Comparison of ENCODE assay signal across 1 cellular context in the genomic region with DNA sequence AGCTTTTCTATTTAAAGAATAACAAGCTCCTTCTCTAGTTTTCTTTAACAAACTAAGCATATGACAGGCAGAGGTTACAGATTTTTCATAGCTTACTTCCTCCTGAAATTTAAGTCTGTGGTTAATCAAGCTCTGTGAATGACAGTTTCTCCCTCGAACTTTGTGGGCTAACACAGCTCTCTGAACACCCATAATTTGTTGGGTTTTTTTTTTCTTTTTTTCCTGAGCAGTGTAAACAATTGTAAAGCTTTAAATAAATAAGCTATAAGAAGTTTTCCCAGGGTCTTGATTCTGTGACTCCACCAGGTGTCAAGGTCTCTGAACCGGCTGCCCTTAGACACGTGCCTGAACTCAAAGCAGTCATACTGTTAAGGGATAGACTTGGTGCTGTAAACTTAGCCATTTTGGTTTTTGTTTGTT.
TF ChIP-seq lines count a peak whose summit lies in the region.

No MANE protein-coding gene starts in this region.

TF ChIP-seq in HepG2, 621 proteins besides CTCF, POLR2A, EP300 and RAD21 (continued from another document):
- TF ChIP-seq, protein P1, sequence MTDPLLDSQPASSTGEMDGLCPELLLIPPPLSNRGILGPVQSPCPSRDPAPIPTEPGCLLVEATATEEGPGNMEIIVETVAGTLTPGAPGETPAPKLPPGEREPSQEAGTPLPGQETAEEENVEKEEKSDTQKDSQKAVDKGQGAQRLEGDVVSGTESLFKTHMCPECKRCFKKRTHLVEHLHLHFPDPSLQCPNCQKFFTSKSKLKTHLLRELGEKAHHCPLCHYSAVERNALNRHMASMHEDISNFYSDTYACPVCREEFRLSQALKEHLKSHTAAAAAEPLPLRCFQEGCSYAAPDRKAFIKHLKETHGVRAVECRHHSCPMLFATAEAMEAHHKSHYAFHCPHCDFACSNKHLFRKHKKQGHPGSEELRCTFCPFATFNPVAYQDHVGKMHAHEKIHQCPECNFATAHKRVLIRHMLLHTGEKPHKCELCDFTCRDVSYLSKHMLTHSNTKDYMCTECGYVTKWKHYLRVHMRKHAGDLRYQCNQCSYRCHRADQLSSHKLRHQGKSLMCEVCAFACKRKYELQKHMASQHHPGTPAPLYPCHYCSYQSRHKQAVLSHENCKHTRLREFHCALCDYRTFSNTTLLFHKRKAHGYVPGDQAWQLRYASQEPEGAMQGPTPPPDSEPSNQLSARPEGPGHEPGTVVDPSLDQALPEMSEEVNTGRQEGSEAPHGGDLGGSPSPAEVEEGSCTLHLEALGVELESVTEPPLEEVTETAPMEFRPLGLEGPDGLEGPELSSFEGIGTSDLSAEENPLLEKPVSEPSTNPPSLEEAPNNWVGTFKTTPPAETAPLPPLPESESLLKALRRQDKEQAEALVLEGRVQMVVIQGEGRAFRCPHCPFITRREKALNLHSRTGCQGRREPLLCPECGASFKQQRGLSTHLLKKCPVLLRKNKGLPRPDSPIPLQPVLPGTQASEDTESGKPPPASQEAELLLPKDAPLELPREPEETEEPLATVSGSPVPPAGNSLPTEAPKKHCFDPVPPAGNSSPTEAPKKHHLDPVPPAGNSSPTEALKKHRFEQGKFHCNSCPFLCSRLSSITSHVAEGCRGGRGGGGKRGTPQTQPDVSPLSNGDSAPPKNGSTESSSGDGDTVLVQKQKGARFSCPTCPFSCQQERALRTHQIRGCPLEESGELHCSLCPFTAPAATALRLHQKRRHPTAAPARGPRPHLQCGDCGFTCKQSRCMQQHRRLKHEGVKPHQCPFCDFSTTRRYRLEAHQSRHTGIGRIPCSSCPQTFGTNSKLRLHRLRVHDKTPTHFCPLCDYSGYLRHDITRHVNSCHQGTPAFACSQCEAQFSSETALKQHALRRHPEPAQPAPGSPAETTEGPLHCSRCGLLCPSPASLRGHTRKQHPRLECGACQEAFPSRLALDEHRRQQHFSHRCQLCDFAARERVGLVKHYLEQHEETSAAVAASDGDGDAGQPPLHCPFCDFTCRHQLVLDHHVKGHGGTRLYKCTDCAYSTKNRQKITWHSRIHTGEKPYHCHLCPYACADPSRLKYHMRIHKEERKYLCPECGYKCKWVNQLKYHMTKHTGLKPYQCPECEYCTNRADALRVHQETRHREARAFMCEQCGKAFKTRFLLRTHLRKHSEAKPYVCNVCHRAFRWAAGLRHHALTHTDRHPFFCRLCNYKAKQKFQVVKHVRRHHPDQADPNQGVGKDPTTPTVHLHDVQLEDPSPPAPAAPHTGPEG (CRISPR knock-in tag; IDR thresholded peaks at IDR 0.05), result no peak
- TF ChIP-seq, protein P2, sequence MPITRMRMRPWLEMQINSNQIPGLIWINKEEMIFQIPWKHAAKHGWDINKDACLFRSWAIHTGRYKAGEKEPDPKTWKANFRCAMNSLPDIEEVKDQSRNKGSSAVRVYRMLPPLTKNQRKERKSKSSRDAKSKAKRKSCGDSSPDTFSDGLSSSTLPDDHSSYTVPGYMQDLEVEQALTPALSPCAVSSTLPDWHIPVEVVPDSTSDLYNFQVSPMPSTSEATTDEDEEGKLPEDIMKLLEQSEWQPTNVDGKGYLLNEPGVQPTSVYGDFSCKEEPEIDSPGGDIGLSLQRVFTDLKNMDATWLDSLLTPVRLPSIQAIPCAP (CRISPR knock-in tag; IDR thresholded peaks at IDR 0.05; ENCODE audit: low read depth), result no peak
- TF ChIP-seq, protein P3, sequence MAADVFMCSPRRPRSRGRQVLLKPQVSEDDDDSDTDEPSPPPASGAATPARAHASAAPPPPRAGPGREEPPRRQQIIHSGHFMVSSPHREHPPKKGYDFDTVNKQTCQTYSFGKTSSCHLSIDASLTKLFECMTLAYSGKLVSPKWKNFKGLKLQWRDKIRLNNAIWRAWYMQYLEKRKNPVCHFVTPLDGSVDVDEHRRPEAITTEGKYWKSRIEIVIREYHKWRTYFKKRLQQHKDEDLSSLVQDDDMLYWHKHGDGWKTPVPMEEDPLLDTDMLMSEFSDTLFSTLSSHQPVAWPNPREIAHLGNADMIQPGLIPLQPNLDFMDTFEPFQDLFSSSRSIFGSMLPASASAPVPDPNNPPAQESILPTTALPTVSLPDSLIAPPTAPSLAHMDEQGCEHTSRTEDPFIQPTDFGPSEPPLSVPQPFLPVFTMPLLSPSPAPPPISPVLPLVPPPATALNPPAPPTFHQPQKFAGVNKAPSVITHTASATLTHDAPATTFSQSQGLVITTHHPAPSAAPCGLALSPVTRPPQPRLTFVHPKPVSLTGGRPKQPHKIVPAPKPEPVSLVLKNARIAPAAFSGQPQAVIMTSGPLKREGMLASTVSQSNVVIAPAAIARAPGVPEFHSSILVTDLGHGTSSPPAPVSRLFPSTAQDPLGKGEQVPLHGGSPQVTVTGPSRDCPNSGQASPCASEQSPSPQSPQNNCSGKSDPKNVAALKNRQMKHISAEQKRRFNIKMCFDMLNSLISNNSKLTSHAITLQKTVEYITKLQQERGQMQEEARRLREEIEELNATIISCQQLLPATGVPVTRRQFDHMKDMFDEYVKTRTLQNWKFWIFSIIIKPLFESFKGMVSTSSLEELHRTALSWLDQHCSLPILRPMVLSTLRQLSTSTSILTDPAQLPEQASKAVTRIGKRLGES (CRISPR knock-in tag; IDR thresholded peaks at IDR 0.05; ENCODE audit: borderline replicate concordance), result no peak
- TF ChIP-seq REL (CRISPR knock-in tag; conservative IDR thresholded peaks at IDR 0.05) (no peak), POGZ (CRISPR knock-in tag; IDR thresholded peaks at IDR 0.05) (no peak), ZNF10 (CRISPR knock-in tag; IDR thresholded peaks at IDR 0.05; ENCODE audit: borderline replicate concordance, low read depth) (no peak), RCOR2 (CRISPR knock-in tag; IDR thresholded peaks at IDR 0.05) (no peak), IKZF4 (CRISPR knock-in tag; IDR thresholded peaks at IDR 0.05; ENCODE audit: borderline replicate concordance, low read depth, not compliant biosample characterization) (no peak), DNMT3B (CRISPR knock-in tag; conservative IDR thresholded peaks at IDR 0.05) (no peak)
- TF ChIP-seq, protein P4, sequence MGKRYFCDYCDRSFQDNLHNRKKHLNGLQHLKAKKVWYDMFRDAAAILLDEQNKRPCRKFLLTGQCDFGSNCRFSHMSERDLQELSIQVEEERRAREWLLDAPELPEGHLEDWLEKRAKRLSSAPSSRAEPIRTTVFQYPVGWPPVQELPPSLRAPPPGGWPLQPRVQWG (CRISPR knock-in tag; IDR thresholded peaks at IDR 0.05; ENCODE audit: borderline replicate concordance, low read depth), result no peak
- TF ChIP-seq, protein P5, sequence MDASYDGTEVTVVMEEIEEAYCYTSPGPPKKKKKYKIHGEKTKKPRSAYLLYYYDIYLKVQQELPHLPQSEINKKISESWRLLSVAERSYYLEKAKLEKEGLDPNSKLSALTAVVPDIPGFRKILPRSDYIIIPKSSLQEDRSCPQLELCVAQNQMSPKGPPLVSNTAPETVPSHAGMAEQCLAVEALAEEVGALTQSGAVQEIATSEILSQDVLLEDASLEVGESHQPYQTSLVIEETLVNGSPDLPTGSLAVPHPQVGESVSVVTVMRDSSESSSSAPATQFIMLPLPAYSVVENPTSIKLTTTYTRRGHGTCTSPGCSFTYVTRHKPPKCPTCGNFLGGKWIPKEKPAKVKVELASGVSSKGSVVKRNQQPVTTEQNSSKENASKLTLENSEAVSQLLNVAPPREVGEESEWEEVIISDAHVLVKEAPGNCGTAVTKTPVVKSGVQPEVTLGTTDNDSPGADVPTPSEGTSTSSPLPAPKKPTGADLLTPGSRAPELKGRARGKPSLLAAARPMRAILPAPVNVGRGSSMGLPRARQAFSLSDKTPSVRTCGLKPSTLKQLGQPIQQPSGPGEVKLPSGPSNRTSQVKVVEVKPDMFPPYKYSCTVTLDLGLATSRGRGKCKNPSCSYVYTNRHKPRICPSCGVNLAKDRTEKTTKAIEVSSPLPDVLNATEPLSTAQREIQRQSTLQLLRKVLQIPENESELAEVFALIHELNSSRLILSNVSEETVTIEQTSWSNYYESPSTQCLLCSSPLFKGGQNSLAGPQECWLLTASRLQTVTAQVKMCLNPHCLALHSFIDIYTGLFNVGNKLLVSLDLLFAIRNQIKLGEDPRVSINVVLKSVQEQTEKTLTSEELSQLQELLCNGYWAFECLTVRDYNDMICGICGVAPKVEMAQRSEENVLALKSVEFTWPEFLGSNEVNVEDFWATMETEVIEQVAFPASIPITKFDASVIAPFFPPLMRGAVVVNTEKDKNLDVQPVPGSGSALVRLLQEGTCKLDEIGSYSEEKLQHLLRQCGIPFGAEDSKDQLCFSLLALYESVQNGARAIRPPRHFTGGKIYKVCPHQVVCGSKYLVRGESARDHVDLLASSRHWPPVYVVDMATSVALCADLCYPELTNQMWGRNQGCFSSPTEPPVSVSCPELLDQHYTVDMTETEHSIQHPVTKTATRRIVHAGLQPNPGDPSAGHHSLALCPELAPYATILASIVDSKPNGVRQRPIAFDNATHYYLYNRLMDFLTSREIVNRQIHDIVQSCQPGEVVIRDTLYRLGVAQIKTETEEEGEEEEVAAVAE (CRISPR knock-in tag; IDR thresholded peaks at IDR 0.05; ENCODE audit: borderline replicate concordance), result no peak
- TF ChIP-seq, protein P6, sequence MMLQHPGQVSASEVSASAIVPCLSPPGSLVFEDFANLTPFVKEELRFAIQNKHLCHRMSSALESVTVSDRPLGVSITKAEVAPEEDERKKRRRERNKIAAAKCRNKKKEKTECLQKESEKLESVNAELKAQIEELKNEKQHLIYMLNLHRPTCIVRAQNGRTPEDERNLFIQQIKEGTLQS (CRISPR knock-in tag; IDR thresholded peaks at IDR 0.05), result no peak
- TF ChIP-seq, protein P7, sequence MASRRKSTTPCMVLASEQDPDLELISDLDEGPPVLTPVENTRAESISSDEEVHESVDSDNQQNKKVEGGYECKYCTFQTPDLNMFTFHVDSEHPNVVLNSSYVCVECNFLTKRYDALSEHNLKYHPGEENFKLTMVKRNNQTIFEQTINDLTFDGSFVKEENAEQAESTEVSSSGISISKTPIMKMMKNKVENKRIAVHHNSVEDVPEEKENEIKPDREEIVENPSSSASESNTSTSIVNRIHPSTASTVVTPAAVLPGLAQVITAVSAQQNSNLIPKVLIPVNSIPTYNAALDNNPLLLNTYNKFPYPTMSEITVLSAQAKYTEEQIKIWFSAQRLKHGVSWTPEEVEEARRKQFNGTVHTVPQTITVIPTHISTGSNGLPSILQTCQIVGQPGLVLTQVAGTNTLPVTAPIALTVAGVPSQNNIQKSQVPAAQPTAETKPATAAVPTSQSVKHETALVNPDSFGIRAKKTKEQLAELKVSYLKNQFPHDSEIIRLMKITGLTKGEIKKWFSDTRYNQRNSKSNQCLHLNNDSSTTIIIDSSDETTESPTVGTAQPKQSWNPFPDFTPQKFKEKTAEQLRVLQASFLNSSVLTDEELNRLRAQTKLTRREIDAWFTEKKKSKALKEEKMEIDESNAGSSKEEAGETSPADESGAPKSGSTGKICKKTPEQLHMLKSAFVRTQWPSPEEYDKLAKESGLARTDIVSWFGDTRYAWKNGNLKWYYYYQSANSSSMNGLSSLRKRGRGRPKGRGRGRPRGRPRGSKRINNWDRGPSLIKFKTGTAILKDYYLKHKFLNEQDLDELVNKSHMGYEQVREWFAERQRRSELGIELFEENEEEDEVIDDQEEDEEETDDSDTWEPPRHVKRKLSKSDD (CRISPR knock-in tag; IDR thresholded peaks at IDR 0.05; ENCODE audit: low read depth), result no peak
- TF ChIP-seq, protein P8, sequence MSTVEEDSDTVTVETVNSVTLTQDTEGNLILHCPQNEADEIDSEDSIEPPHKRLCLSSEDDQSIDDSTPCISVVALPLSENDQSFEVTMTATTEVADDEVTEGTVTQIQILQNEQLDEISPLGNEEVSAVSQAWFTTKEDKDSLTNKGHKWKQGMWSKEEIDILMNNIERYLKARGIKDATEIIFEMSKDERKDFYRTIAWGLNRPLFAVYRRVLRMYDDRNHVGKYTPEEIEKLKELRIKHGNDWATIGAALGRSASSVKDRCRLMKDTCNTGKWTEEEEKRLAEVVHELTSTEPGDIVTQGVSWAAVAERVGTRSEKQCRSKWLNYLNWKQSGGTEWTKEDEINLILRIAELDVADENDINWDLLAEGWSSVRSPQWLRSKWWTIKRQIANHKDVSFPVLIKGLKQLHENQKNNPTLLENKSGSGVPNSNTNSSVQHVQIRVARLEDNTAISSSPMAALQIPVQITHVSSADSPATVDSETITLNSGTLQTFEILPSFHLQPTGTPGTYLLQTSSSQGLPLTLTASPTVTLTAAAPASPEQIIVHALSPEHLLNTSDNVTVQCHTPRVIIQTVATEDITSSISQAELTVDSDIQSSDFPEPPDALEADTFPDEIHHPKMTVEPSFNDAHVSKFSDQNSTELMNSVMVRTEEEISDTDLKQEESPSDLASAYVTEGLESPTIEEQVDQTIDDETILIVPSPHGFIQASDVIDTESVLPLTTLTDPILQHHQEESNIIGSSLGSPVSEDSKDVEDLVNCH (CRISPR knock-in tag; IDR thresholded peaks at IDR 0.05), result no peak
